ENCODE assay signal across 23 cellular contexts in genomic region chr17:58315281-58315711, GRCh38. TPM values are rescaled to one million over a fixed set of nuclear protein-coding genes. Genes with fewer than 3 reads are reported as not detected.
A peak's percentile ranks its signal among the peaks of the same experiment; 100 is the strongest.
DNase-seq lines count a peak whose midpoint lies in the region; ATAC-seq and TF ChIP-seq lines count a peak whose summit lies in the region.
"Had no signal": no experiment of that assay in that cellular context is flagged by ENCODE, and none has a peak within 500 bp of the region (broad histone marks: within the 10 kb centered on the region; RNA-seq: fewer than 3 reads in every experiment).

No MANE protein-coding gene starts in this region.

- intact Hi-C loops in cardiac septum (cut with DNase I): no loop called here
- intact Hi-C loops in right cardiac atrium (cut with DNase I): loop anchor here in 2 of 4 donors (10.0 kb wide), 1 partner anchor 130 kb away; no protein-coding TSS in a partner anchor
- intact Hi-C loops in stomach (cut with DNase I; ENCODE audit: low total_unique reads): loop anchor here (10.0 kb wide), 1 partner anchor 130 kb away; no protein-coding TSS in a partner anchor

- TF ChIP-seq POLR2A in stomach (IDR thresholded peaks at IDR 0.05): no peak

- 90% methylated on average over 6 of the region's 6 CpGs for WGBS in right cardiac atrium
- 85 to 93% (median 90%) methylated on average over 6 of the region's 6 CpGs for WGBS in stomach, 5 donors

- no peaks in the 10 kb centered on the region for H3K9me3 Mint-ChIP-seq in glutamatergic neuron (ENCODE audit: unreplicated experiment)

- no peak overlapping the region for H3K27ac ChIP-seq in right cardiac atrium (ENCODE audit: low read length)
- H3K27ac ChIP-seq in stomach: no peak overlapping the region
- H3K27ac ChIP-seq: gastroesophageal sphincter, left ventricle myocardium inferior, parathyroid adenoma, SJSA1 had no signal

- H3K36me3 Mint-ChIP-seq in glutamatergic neuron (ENCODE audit: unreplicated experiment): no peaks in the 10 kb centered on the region

- no peak overlapping the region for H3K4me3 Mint-ChIP-seq in glutamatergic neuron (ENCODE audit: unreplicated experiment)

- H3K27ac Mint-ChIP-seq in glutamatergic neuron (ENCODE audit: unreplicated experiment): no peak overlapping the region

- TF ChIP-seq CTCF in glutamatergic neuron (IDR thresholded peaks at IDR 0.05; ENCODE audit: partially characterized antibody, unreplicated experiment) (no peak), stomach (IDR thresholded peaks at IDR 0.05) (no peak)

- DNase-seq in cardiac septum (ENCODE audit: low spot score) (peak; percentile 33), right cardiac atrium (no peak), NCI-H2171 (lab: John Stamatoyannopoulos, UW) (peak; percentile 72), glutamatergic neuron (peak; percentile 9), stomach (peak; percentile 5), NCI-H82 (lab: John Stamatoyannopoulos, UW) (no peak)
- DNase-seq: activated CD4-positive, alpha-beta T cell treated with anti-CD3 and anti-CD28 coated beads for 4 hours; activated T-cell treated with anti-CD3 and anti-CD28 coated beads, Interleukin-2, amount 50 U/mL, for 1 hour; AML-193; amniotic stem cell; caudate nucleus; KG1; left ventricle myocardium inferior; MV-4-11; NCI-H1930; NCI-H524; stimulated activated CD4-positive, alpha-beta T cell treated with anti-CD3 and anti-CD28 coated beads, Interleukin-2, amount 100 ng/mL, for 48 hours; substantia nigra; T1000 had no signal

- no peak overlapping the region for H3K4me3 ChIP-seq in right cardiac atrium (ENCODE audit: low read length)
- H3K4me3 ChIP-seq in stomach: no peak overlapping the region
- H3K4me3 ChIP-seq: gastroesophageal sphincter, left ventricle myocardium inferior, SJSA1 had no signal

- H3K36me3 ChIP-seq in stomach: peaks cover 0 to 42% (median 8%) of the 10 kb centered on the region in 4 donors
- H3K36me3 ChIP-seq: left ventricle myocardium inferior, SJSA1 had no signal

- H3K4me1 ChIP-seq in right cardiac atrium (ENCODE audit: control insufficient read depth, insufficient read depth, low read length): no peaks in the 10 kb centered on the region
- H3K4me1 ChIP-seq in stomach: peaks cover 0 to 8% (median 0%) of the 10 kb centered on the region in 4 donors
- H3K4me1 ChIP-seq: gastroesophageal sphincter, left ventricle myocardium inferior, parathyroid adenoma, SJSA1 had no signal

- H3K4me1 Mint-ChIP-seq in glutamatergic neuron (ENCODE audit: low read depth, unreplicated experiment): peaks cover 8% of the 10 kb centered on the region

- no peaks in the 10 kb centered on the region for H3K27me3 ChIP-seq in right cardiac atrium (ENCODE audit: control insufficient read depth, insufficient read depth)
- no peaks in the 10 kb centered on the region for H3K27me3 ChIP-seq in stomach
- H3K27me3 ChIP-seq: gastroesophageal sphincter had no signal

- no peak for ATAC-seq in right cardiac atrium
- ATAC-seq in HG03378 (IDR thresholded peaks at IDR 0.05; ENCODE audit: unreplicated experiment): no peak
- ATAC-seq: gastroesophageal sphincter had no signal

- no peaks in the 10 kb centered on the region for H3K9me3 ChIP-seq in right cardiac atrium (ENCODE audit: control insufficient read depth, low read length)
- no peaks in the 10 kb centered on the region for H3K9me3 ChIP-seq in stomach
- H3K9me3 ChIP-seq: gastroesophageal sphincter, left ventricle myocardium inferior, SJSA1 had no signal

- TF ChIP-seq EP300 in stomach (IDR thresholded peaks at IDR 0.05): no peak

- peaks cover 4% of the 10 kb centered on the region for H3K27me3 Mint-ChIP-seq in glutamatergic neuron (ENCODE audit: unreplicated experiment)

RNA-seq across cellular contexts. Expression of gene TSPOAP1, which starts 13.3 kb away (rescaled TPM):
- total RNA-seq in cardiac septum (10.7 TPM), right cardiac atrium (10 to 100 TPM in 3 of 4 donors, 1 to 10 TPM in 1; 7.0 to 21.5 (median 19.2) TPM), glutamatergic neuron (ENCODE audit: unreplicated experiment) (39.7 TPM), stomach (10 to 100 TPM in 3 of 5 donors, 1 to 10 TPM in 1, not detected in 1; 9.0 to 68.8 (median 16.3) TPM)
- polyA plus RNA-seq in right cardiac atrium (13.0 TPM), stomach (10 to 100 TPM in 1 of 3 donors, 1 to 10 TPM in 2; 6.5 to 26.0 (median 8.9) TPM)

RNA-seq across cellular contexts. Expression of gene MPO, which starts 34.6 kb away (rescaled TPM):
- 0.94 TPM for total RNA-seq in cardiac septum
- under 1 TPM; 0.06 to 0.50 (median 0.23) TPM for total RNA-seq in right cardiac atrium
- polyA plus RNA-seq in right cardiac atrium: 0.07 TPM
- total RNA-seq in glutamatergic neuron (ENCODE audit: unreplicated experiment): not detected
- total RNA-seq in stomach: 1 to 10 TPM in 1 of 5 donors, not detected in 4; 7.7 TPM
- under 1 TPM in 2 of 3 donors, not detected in 1; 0.03 to 0.46 TPM for polyA plus RNA-seq in stomach
- total RNA-seq: SJSA1 had no signal

RNA-seq across cellular contexts. Expression of gene SUPT4H1, which starts 36.7 kb away (rescaled TPM):
- 49.4 TPM for total RNA-seq in cardiac septum
- total RNA-seq in right cardiac atrium: 10 to 100 TPM; 51.9 to 65.6 (median 61.6) TPM
- polyA plus RNA-seq in right cardiac atrium: 69.3 TPM
- total RNA-seq in glutamatergic neuron (ENCODE audit: unreplicated experiment): 82.1 TPM
- 10 to 100 TPM in 3 of 5 donors, 1 to 10 TPM in 2; 6.7 to 51.1 (median 23.3) TPM for total RNA-seq in stomach
- 10 to 100 TPM; 68.9 to 80.9 (median 78.2) TPM for polyA plus RNA-seq in stomach

Comparison
In these comparisons a context has a peak if more than half of its experiments do, and no peak if none do; other contexts are left out.
1. DNase-seq: peak in cardiac septum (single experiment), NCI-H2171 (single experiment), glutamatergic neuron (single experiment) and stomach (single experiment); none in right cardiac atrium (0 of 3) and NCI-H82 (single experiment).